8 cellular contexts compared by ENCODE assay signal in the genomic region with DNA sequence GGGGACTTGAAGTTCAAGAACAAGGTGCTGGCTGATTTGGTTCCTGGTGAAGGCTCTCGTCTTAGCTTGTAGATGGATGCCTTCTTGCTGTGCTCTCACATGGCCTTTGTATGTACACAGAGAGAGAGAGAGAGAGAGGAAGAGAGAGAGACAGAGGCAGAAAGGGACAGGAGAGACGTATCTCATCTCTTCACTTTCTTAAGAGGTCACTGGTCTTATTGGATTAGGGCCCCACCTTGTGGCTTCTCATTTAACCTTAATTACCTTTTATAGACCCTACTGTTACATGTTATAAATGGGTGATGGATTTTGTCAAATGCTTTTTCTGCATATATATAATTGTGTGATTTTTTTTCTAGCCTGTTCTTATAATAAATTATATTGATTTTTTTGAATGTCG.
A peak's percentile ranks its signal among the peaks of the same experiment; 100 is the strongest.
DNase-seq lines count a peak whose midpoint lies in the region.

No MANE protein-coding gene starts in this region.

- H3K4me2 ChIP-seq in trophoblast cell (ENCODE audit: low read length), result no peak overlapping the region

- no peak overlapping the region for H3K14ac ChIP-seq in trophoblast cell (ENCODE audit: low read length)

- H4K91ac ChIP-seq in trophoblast cell (ENCODE audit: low read depth, low read length), result no peak overlapping the region

- H4K8ac ChIP-seq in trophoblast cell (ENCODE audit: low read depth, low read length), result no peak overlapping the region

- H3K27me3 ChIP-seq in SJCRH30, result no peaks in the 10 kb centered on the region; the same call in 1 of the 2 replicates
- no peaks in the 10 kb centered on the region for H3K27me3 ChIP-seq in trophoblast cell (ENCODE audit: insufficient read depth, low read length)

- H3K4me1 ChIP-seq in SJCRH30 (no peaks in the 10 kb centered on the region), trophoblast cell (ENCODE audit: control insufficient read depth in 1 of 2, insufficient read depth in 2 of 2, low read length in 2 of 2) (peaks cover 0 to 1% of the 10 kb centered on the region in 2 experiments)

- H3K4me3 ChIP-seq in SJCRH30 (no peak overlapping the region), trophoblast cell (ENCODE audit: low read depth, low read length) (no peak overlapping the region)

- H4K12ac ChIP-seq in trophoblast cell (ENCODE audit: low read depth, low read length), result no peak overlapping the region

- no CpG with 5 or more reads among the region's 3 CpGs for WGBS in trophoblast cell (ENCODE audit: extremely low coverage, insufficient coverage, insufficient read length)

- no peak overlapping the region for H3K4ac ChIP-seq in trophoblast cell (ENCODE audit: low read depth, low read length)

- no peaks in the 10 kb centered on the region for H3K9me3 ChIP-seq in SJCRH30 (replicated peaks)
- H3K9me3 ChIP-seq in trophoblast cell (ENCODE audit: insufficient read depth, low read depth, low read length), result no peaks in the 10 kb centered on the region

- DNase-seq in DMS53 (lab: John Stamatoyannopoulos, UW), result peak; percentile 74
- DNase-seq in M059J (ENCODE audit: low read depth), result peak; percentile 2
- DNase-seq in SJCRH30, result peak; percentile 4 to 65
- peak; percentile 14 for DNase-seq in iPS DF 4.7 (ENCODE audit: extremely low read depth, low spot score)
- no peak for DNase-seq in trophoblast cell
- no peak for DNase-seq in activated CD4-positive, alpha-beta T cell treated with anti-CD3 and anti-CD28 coated beads, Interleukin-2, amount 50 U/mL, for 48 hours
- DNase-seq in hepatic stellate cell (ENCODE audit: low spot score), result no peak
- no peak for DNase-seq in T-helper 2 cell

- H3K23ac ChIP-seq in trophoblast cell (ENCODE audit: low read length), result no peak overlapping the region

- no peak overlapping the region for H2AK5ac ChIP-seq in trophoblast cell (ENCODE audit: low read length)

- no peak overlapping the region for H2AFZ ChIP-seq in trophoblast cell (ENCODE audit: insufficient read depth, low read length, poor library complexity)

- no peaks in the 10 kb centered on the region for H3K79me1 ChIP-seq in trophoblast cell (ENCODE audit: low read length)

- no peak overlapping the region for H2BK12ac ChIP-seq in trophoblast cell (ENCODE audit: low read length)

- H3K27ac ChIP-seq in SJCRH30, result no peak overlapping the region
- no peak overlapping the region for H3K27ac ChIP-seq in trophoblast cell (ENCODE audit: low read depth, low read length)

- H3K9ac ChIP-seq in trophoblast cell (ENCODE audit: low read length), result no peak overlapping the region

- no peak overlapping the region for H3K18ac ChIP-seq in trophoblast cell (ENCODE audit: low read length)

- no peak overlapping the region for H2BK120ac ChIP-seq in trophoblast cell (ENCODE audit: insufficient read depth, low read length, poor library complexity)

- H3K36me3 ChIP-seq in SJCRH30, result no peaks in the 10 kb centered on the region
- H3K36me3 ChIP-seq in trophoblast cell (ENCODE audit: control insufficient read depth in 1 of 2, insufficient read depth in 2 of 2, low read length in 2 of 2), result no peaks in the 10 kb centered on the region

- H3K79me2 ChIP-seq in trophoblast cell (ENCODE audit: control insufficient read depth, insufficient read depth, low read length, poor library complexity), result no peaks in the 10 kb centered on the region

- H2BK5ac ChIP-seq in trophoblast cell (ENCODE audit: low read depth, low read length, poor library complexity), result no peak overlapping the region

Comparison
In these comparisons a context has a peak if more than half of its experiments do, and no peak if none do; other contexts are left out.
1. DNase-seq: peak in DMS53 (single experiment), M059J (single experiment), SJCRH30 (2 of 2) and iPS DF 4.7 (single experiment); none in trophoblast cell (0 of 2), activated CD4-positive, alpha-beta T cell treated with anti-CD3 and anti-CD28 coated beads, Interleukin-2, amount 50 U/mL, for 48 hours (0 of 2), hepatic stellate cell (single experiment) and T-helper 2 cell (0 of 5).